ENCODE assay signal across 26 cellular contexts in the genomic region with DNA sequence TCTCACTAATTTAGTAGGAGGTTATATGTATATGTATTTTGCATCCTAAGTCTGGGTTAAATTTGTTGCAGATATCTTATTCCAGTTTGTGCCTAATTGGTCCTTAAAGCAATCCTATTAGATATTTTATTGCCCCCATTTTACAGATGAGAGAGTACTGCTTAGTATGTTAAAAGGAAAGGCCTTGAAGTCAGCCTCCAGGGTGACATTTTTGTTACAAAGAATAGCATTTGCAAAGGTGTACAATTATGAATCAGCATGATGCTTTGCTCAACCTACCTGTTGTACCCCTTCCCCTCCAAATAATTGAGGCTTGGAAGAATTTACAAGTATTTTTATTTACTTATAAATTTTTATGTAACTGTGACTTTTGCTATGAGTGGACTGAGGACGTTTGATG. TPM values are rescaled to one million over a fixed set of nuclear protein-coding genes. Genes with fewer than 3 reads are reported as not detected.
DNase-seq lines count a peak whose midpoint lies in the region; ATAC-seq, FAIRE-seq and TF ChIP-seq lines count a peak whose summit lies in the region.
"Had no signal": no experiment of that assay in that cellular context is flagged by ENCODE, and none has a peak within 500 bp of the region (broad histone marks: within the 10 kb centered on the region; RNA-seq: fewer than 3 reads in every experiment).

No MANE protein-coding gene starts in this region.

- DNase-seq in MCF 10A (ENCODE audit: unreplicated experiment), result no peak
- DNase-seq in breast epithelium (ENCODE audit: low spot score in 2 of 2), result no peak
- no peak for DNase-seq in foreskin keratinocyte
- no peak for DNase-seq in iPS-NIHi11 (ENCODE audit: low spot score)
- DNase-seq in activated T-cell treated with anti-CD3 and anti-CD28 coated beads, Interleukin-2, amount 50 U/mL, for 1 hour, result no peak
- DNase-seq in NCI-H146 treated with DMSO at 0.1 percent for 48 hours (lab: John Stamatoyannopoulos, UW; ENCODE audit: unreplicated experiment), result no peak
- DNase-seq in urothelium cell line (ENCODE audit: low spot score), result no peak
- DNase-seq: activated CD8-positive, alpha-beta memory T cell treated with anti-CD3 and anti-CD28 coated beads, Interleukin-2, amount 10 ng/mL, durations not matched to agents 7 days and 5 days; activated naive CD4-positive, alpha-beta T cell treated with anti-CD3 and anti-CD28 coated beads, Interleukin-2, amount 50 U/mL, for 16 hours; BE2C; foreskin melanocyte; left colon; NCI-H1436; NCI-H2107; NCI-H446; NCI-H774; stimulated activated CD4-positive, alpha-beta T cell treated with anti-CD3 and anti-CD28 coated beads, Interleukin-4, amount 100 ng/mL, for 4 hours had no signal

- TF ChIP-seq CTCF in MCF 10A (IDR thresholded peaks at IDR 0.05; ENCODE audit: unreplicated experiment), result no peak
- TF ChIP-seq CTCF in breast epithelium (IDR thresholded peaks at IDR 0.05), result no peak
- no peak for TF ChIP-seq CTCF in OCI-LY1 (IDR thresholded peaks at IDR 0.05; ENCODE audit: low read length)
- TF ChIP-seq CTCF in foreskin keratinocyte (conservative IDR thresholded peaks at IDR 0.05), result no peak

- no peak for ATAC-seq in foreskin keratinocyte
- ATAC-seq: activated CD8-positive, alpha-beta memory T cell treated with anti-CD3 and anti-CD28 coated beads, Interleukin-2, amount 10 ng/mL, durations not matched to agents 7 days and 5 days; left colon; stimulated activated memory B cell treated with anti-CD40 and anti-IgM and Interleukin-4, amounts not matched to agents 10 μg/mL and 1 μg/mL and 100 μg/mL, for 72 hours had no signal

- H3F3A ChIP-seq in OCI-LY1 (ENCODE audit: insufficient read depth, low read length), result no peaks in the 10 kb centered on the region

- H3K9me3 ChIP-seq in breast epithelium (no peaks in the 10 kb centered on the region), OCI-LY1 (ENCODE audit: low read length) (peaks cover 2% of the 10 kb centered on the region; the same call in 1 of the 2 replicates)
- H3K9me3 ChIP-seq: BE2C, esophagus muscularis mucosa, sigmoid colon had no signal

- no peak for FAIRE-seq in urothelium cell line (lab: Jason Lieb, UNC)
- FAIRE-seq: bronchial epithelial cell had no signal

- no peaks in the 10 kb centered on the region for H3K36me3 Mint-ChIP-seq in MCF 10A (ENCODE audit: insufficient read depth, unreplicated experiment)

- H3K27me3 ChIP-seq in breast epithelium, result no peaks in the 10 kb centered on the region
- H3K27me3 ChIP-seq in OCI-LY1 (ENCODE audit: insufficient read depth, low read length), result no peaks in the 10 kb centered on the region
- no peaks in the 10 kb centered on the region for H3K27me3 ChIP-seq in foreskin keratinocyte
- H3K27me3 ChIP-seq: BE2C, esophagus muscularis mucosa, sigmoid colon had no signal

- H4K20me1 ChIP-seq in OCI-LY1 (ENCODE audit: insufficient read depth, low read length), result 0 out of 2 replicates have a peak, but pooled peaks cover 2% of the 10 kb centered on the region

- POLR2A ChIA-PET in MCF 10A (lab: Yijun Ruan, JAX), result interaction anchor here (2.2 to 5.3 kb wide), 2 partner anchors 10 to 14 kb away, joined by 12 to 107 read pairs; partner anchors contain the start of gene STT3B

- H3K9ac ChIP-seq in OCI-LY1 (ENCODE audit: low read length), result no peak overlapping the region
- H3K9ac ChIP-seq: GM23248 had no signal

- CTCF ChIA-PET in MCF 10A (lab: Yijun Ruan, JAX), result interaction anchor here (0.9 to 2.0 kb wide), 2 partner anchors 11 to 13 kb away, joined by 3 to 7 read pairs; no protein-coding TSS in a partner anchor

- no peaks in the 10 kb centered on the region for H3K36me3 ChIP-seq in breast epithelium
- peaks cover 12% of the 10 kb centered on the region for H3K36me3 ChIP-seq in OCI-LY1 (ENCODE audit: insufficient read depth, low read length)
- H3K36me3 ChIP-seq: BE2C, esophagus muscularis mucosa, sigmoid colon had no signal

- no peak overlapping the region for H3K4me3 ChIP-seq in breast epithelium
- no peak overlapping the region for H3K4me3 ChIP-seq in OCI-LY1 (ENCODE audit: low read depth, low read length, poor library complexity, severe bottlenecking)
- H3K4me3 ChIP-seq: coronary artery, esophagus muscularis mucosa, GM23248, sigmoid colon, SK-N-MC had no signal

- H3K4me1 ChIP-seq in breast epithelium, result peaks cover 0 to 12% of the 10 kb centered on the region in 2 donors
- peaks cover 70% of the 10 kb centered on the region for H3K4me1 ChIP-seq in OCI-LY1 (ENCODE audit: insufficient read depth, low read length, severe bottlenecking)
- peaks cover 37% of the 10 kb centered on the region for H3K4me1 ChIP-seq in foreskin keratinocyte
- H3K4me1 ChIP-seq: BE2C had no signal

- peak overlapping the region; percentile 62 for H3K4me3 Mint-ChIP-seq in MCF 10A (ENCODE audit: unreplicated experiment)
- H3K4me3 Mint-ChIP-seq: activated CD8-positive, alpha-beta memory T cell treated with anti-CD3 and anti-CD28 coated beads, Interleukin-2, amount 10 ng/mL, durations not matched to agents 7 days and 5 days; activated T-helper 1 cell treated with anti-CD3 and anti-CD28 coated beads, Interleukin-12 subunit alpha, Interleukin-12 subunit beta, Interleukin-2, Interleukin-4 antibody, amounts not matched to agents 30 ng/mL and 10 ng/mL and 1 ng/mL, durations not matched to agents 14 hours and 24 hours and 36 hours; stimulated activated memory B cell treated with anti-CD40 and anti-IgM and Interleukin-4, amounts not matched to agents 10 μg/mL and 1 μg/mL and 100 μg/mL, for 72 hours had no signal

- peaks cover 100% of the 10 kb centered on the region for H3K79me2 ChIP-seq in OCI-LY1 (ENCODE audit: insufficient read depth, low read length)

- H3K27ac ChIP-seq in breast epithelium (no peak overlapping the region), OCI-LY1 (ENCODE audit: low read depth, low read length, poor library complexity, severe bottlenecking) (no peak overlapping the region), foreskin keratinocyte (peak overlapping the region; percentile 5)
- H3K27ac ChIP-seq: esophagus muscularis mucosa, GM23248, SK-N-MC had no signal

- no peak for TF ChIP-seq POLR2A in breast epithelium (IDR thresholded peaks at IDR 0.05)

- no TSS peak for BruUV-seq in MCF 10A (replicated peaks; lab: Mats Ljungman, UMichigan)

- intact Hi-C loops in MCF 10A (cut with micrococcal nuclease) (no loop called here), breast epithelium (cut with DNase I; ENCODE audit: low total_unique reads) (no loop called here)

- H3K27me3 Mint-ChIP-seq in MCF 10A (ENCODE audit: insufficient read depth, unreplicated experiment), result no peaks in the 10 kb centered on the region
- H3K27me3 Mint-ChIP-seq: activated CD8-positive, alpha-beta memory T cell treated with anti-CD3 and anti-CD28 coated beads, Interleukin-2, amount 10 ng/mL, durations not matched to agents 7 days and 5 days; stimulated activated memory B cell treated with anti-CD40 and anti-IgM and Interleukin-4, amounts not matched to agents 10 μg/mL and 1 μg/mL and 100 μg/mL, for 72 hours had no signal

- H3K9me2 ChIP-seq in OCI-LY1 (ENCODE audit: low read depth, low read length), result no peaks in the 10 kb centered on the region

- no peaks in the 10 kb centered on the region for H3K9me3 Mint-ChIP-seq in MCF 10A (ENCODE audit: unreplicated experiment)
- H3K9me3 Mint-ChIP-seq: activated T-helper 1 cell treated with anti-CD3 and anti-CD28 coated beads, Interleukin-12 subunit alpha, Interleukin-12 subunit beta, Interleukin-2, Interleukin-4 antibody, amounts not matched to agents 30 ng/mL and 10 ng/mL and 1 ng/mL, durations not matched to agents 14 hours and 24 hours and 36 hours; stimulated activated memory B cell treated with anti-CD40 and anti-IgM and Interleukin-4, amounts not matched to agents 10 μg/mL and 1 μg/mL and 100 μg/mL, for 72 hours had no signal

- peak overlapping the region; percentile 71 for H3K27ac Mint-ChIP-seq in MCF 10A (ENCODE audit: low read depth, unreplicated experiment)
- H3K27ac Mint-ChIP-seq: activated CD8-positive, alpha-beta memory T cell treated with anti-CD3 and anti-CD28 coated beads, Interleukin-2, amount 10 ng/mL, durations not matched to agents 7 days and 5 days; activated T-helper 1 cell treated with anti-CD3 and anti-CD28 coated beads, Interleukin-12 subunit alpha, Interleukin-12 subunit beta, Interleukin-2, Interleukin-4 antibody, amounts not matched to agents 30 ng/mL and 10 ng/mL and 1 ng/mL, durations not matched to agents 14 hours and 24 hours and 36 hours; stimulated activated memory B cell treated with anti-CD40 and anti-IgM and Interleukin-4, amounts not matched to agents 10 μg/mL and 1 μg/mL and 100 μg/mL, for 72 hours had no signal

- H2AFZ ChIP-seq in OCI-LY1 (ENCODE audit: low read length), result no peak overlapping the region
- H2AFZ ChIP-seq: GM23248 had no signal

- peaks cover 40% of the 10 kb centered on the region for H3K4me1 Mint-ChIP-seq in MCF 10A (ENCODE audit: insufficient read depth, unreplicated experiment)

- H3K4me2 ChIP-seq in OCI-LY1 (ENCODE audit: low read length), result 0 out of 2 replicates have a peak overlapping the region, but pooled peaks have one; percentile 0

RNA-seq across cellular contexts. Expression of gene STT3B, which starts 14.0 kb away (rescaled TPM):
- total RNA-seq in MCF 10A (2022) (118 and 133 TPM in 2 replicates), breast epithelium (100 to 1,000 TPM in 2 of 3 donors, 10 to 100 TPM in 1; 93.5 to 132 (median 109) TPM), foreskin keratinocyte (120 and 128 TPM in 2 replicates)
- polyA plus RNA-seq in foreskin keratinocyte, result 36.0 and 42.4 TPM in 2 replicates
